In the genomic region with DNA sequence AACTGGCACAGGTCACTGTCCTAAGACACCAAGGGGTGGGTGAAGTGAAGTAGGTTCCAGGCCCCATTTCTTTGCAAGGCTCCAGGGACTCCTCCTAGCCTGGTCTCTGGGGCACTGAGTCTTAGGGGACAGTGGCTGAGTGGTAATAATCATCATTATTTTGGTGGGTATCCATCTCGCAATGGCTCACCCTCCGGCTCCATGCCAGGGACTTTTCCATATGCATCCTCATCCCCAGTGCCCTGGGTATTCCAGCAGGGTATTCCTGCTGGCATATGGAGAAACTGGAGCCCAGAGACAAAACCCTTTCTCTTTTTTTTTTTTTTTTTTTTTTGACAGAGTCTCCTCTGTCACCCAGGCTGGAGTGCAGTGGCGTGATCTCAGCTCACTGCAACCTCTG, we compare ENCODE assay signal across 21 cellular contexts. TPM values are rescaled to one million over a fixed set of nuclear protein-coding genes. Genes with fewer than 3 reads are reported as not detected.
DNase-seq lines count a peak whose midpoint lies in the region; ATAC-seq lines count a peak whose summit lies in the region.
"Had no signal": no experiment of that assay in that cellular context is flagged by ENCODE, and none has a peak within 500 bp of the region (broad histone marks: within the 10 kb centered on the region; RNA-seq: fewer than 3 reads in every experiment).

No MANE protein-coding gene starts in this region.

- CTCF ChIA-PET in activated CD8-positive, alpha-beta memory T cell treated with anti-CD3 and anti-CD28 coated beads, Interleukin-2, amount 10 ng/mL, durations not matched to agents 7 days and 5 days (lab: Charles Lee): interaction anchor here (1.3 to 23.1 kb wide), 6 partner anchors 11 to 413 kb away, joined by 3 to 1020 read pairs (median 6); partner anchors contain the start of genes CDC37, ICAM1 and TMED1

- H3K9me3 Mint-ChIP-seq in activated CD8-positive, alpha-beta memory T cell treated with anti-CD3 and anti-CD28 coated beads, Interleukin-2, amount 10 ng/mL, durations not matched to agents 7 days and 5 days (ENCODE audit: low read depth): no peaks in the 10 kb centered on the region
- no peaks in the 10 kb centered on the region for H3K9me3 Mint-ChIP-seq in stimulated activated effector memory CD8-positive, alpha-beta T cell treated with anti-CD3 and anti-CD28 coated beads, Interleukin-12 subunit alpha, Interleukin-12 subunit beta, amount 100 ng/mL, for 72 hours
- H3K9me3 Mint-ChIP-seq: WTC11 had no signal

- no peak for DNase-seq in activated CD8-positive, alpha-beta memory T cell treated with anti-CD3 and anti-CD28 coated beads, Interleukin-2, amount 10 ng/mL, durations not matched to agents 7 days and 5 days
- DNase-seq in activated CD8-positive, alpha-beta memory T cell treated with anti-CD3 and anti-CD28 coated beads, Interleukin-2, amount 50 U/mL, for 4 hours: no peak
- peak; percentile 4 for DNase-seq in D341Med (ENCODE audit: low spot score)
- peak; percentile 22 for DNase-seq in NCI-H446 treated with DMSO at 0.1 percent for 48 hours (lab: John Stamatoyannopoulos, UW)
- DNase-seq in stimulated activated effector memory CD8-positive, alpha-beta T cell treated with anti-CD3 and anti-CD28 coated beads, Interleukin-12 subunit alpha, Interleukin-12 subunit beta, amount 100 ng/mL, for 72 hours (ENCODE audit: low spot score in 2 of 2): no peak
- no peak for DNase-seq in KG1 (lab: John Stamatoyannopoulos, UW)
- DNase-seq: CD4-positive, CD25-positive, alpha-beta regulatory T cell; effector memory CD4-positive, alpha-beta T cell; EL; hippocampal formation; naive thymus-derived CD4-positive, alpha-beta T cell; NCI-H1417; NCI-H2029 treated with DMSO at 0.1 percent for 48 hours; NCI-H226; Peyer's patch; psoas muscle; SIG-M5; stimulated activated CD4-positive, alpha-beta T cell treated with anti-CD3 and anti-CD28 coated beads, Interleukin-4, amount 100 ng/mL, for 1 hour had no signal

- peak overlapping the region; percentile 62 for H3K27ac Mint-ChIP-seq in activated CD8-positive, alpha-beta memory T cell treated with anti-CD3 and anti-CD28 coated beads, Interleukin-2, amount 10 ng/mL, durations not matched to agents 7 days and 5 days
- H3K27ac Mint-ChIP-seq in stimulated activated effector memory CD8-positive, alpha-beta T cell treated with anti-CD3 and anti-CD28 coated beads, Interleukin-12 subunit alpha, Interleukin-12 subunit beta, amount 100 ng/mL, for 72 hours: no peak overlapping the region
- H3K27ac Mint-ChIP-seq: WTC11 had no signal

- H3K36me3 Mint-ChIP-seq in activated CD8-positive, alpha-beta memory T cell treated with anti-CD3 and anti-CD28 coated beads, Interleukin-2, amount 10 ng/mL, durations not matched to agents 7 days and 5 days: peaks cover 14% of the 10 kb centered on the region
- H3K36me3 Mint-ChIP-seq in stimulated activated effector memory CD8-positive, alpha-beta T cell treated with anti-CD3 and anti-CD28 coated beads, Interleukin-12 subunit alpha, Interleukin-12 subunit beta, amount 100 ng/mL, for 72 hours: peaks cover 45% of the 10 kb centered on the region
- H3K36me3 Mint-ChIP-seq: CD4-positive, CD25-positive, alpha-beta regulatory T cell; WTC11 had no signal

- no peak for ATAC-seq in activated CD8-positive, alpha-beta memory T cell treated with anti-CD3 and anti-CD28 coated beads, Interleukin-2, amount 10 ng/mL, durations not matched to agents 7 days and 5 days
- no peak for ATAC-seq in stimulated activated effector memory CD8-positive, alpha-beta T cell treated with anti-CD3 and anti-CD28 coated beads, Interleukin-12 subunit alpha, Interleukin-12 subunit beta, amount 100 ng/mL, for 72 hours
- ATAC-seq in GM18907 (IDR thresholded peaks at IDR 0.05; ENCODE audit: unreplicated experiment): no peak
- ATAC-seq: K562; naive thymus-derived CD4-positive, alpha-beta T cell; psoas muscle; WTC11 had no signal

- peaks cover 78% of the 10 kb centered on the region for H3K4me1 Mint-ChIP-seq in activated CD8-positive, alpha-beta memory T cell treated with anti-CD3 and anti-CD28 coated beads, Interleukin-2, amount 10 ng/mL, durations not matched to agents 7 days and 5 days
- peaks cover 84% of the 10 kb centered on the region for H3K4me1 Mint-ChIP-seq in stimulated activated effector memory CD8-positive, alpha-beta T cell treated with anti-CD3 and anti-CD28 coated beads, Interleukin-12 subunit alpha, Interleukin-12 subunit beta, amount 100 ng/mL, for 72 hours

- H3K4me3 Mint-ChIP-seq in activated CD8-positive, alpha-beta memory T cell treated with anti-CD3 and anti-CD28 coated beads, Interleukin-2, amount 10 ng/mL, durations not matched to agents 7 days and 5 days: peak overlapping the region; percentile 81
- H3K4me3 Mint-ChIP-seq in stimulated activated effector memory CD8-positive, alpha-beta T cell treated with anti-CD3 and anti-CD28 coated beads, Interleukin-12 subunit alpha, Interleukin-12 subunit beta, amount 100 ng/mL, for 72 hours: peak overlapping the region; percentile 81
- H3K4me3 Mint-ChIP-seq: WTC11 had no signal

- H3K27me3 Mint-ChIP-seq in activated CD8-positive, alpha-beta memory T cell treated with anti-CD3 and anti-CD28 coated beads, Interleukin-2, amount 10 ng/mL, durations not matched to agents 7 days and 5 days: peaks cover 4% of the 10 kb centered on the region

RNA-seq across cellular contexts. Expression of gene PDE4A, which starts 2.5 kb away (rescaled TPM):
- total RNA-seq in activated CD8-positive, alpha-beta memory T cell treated with anti-CD3 and anti-CD28 coated beads, Interleukin-2, amount 10 ng/mL, durations not matched to agents 7 days and 5 days: 100 to 1,000 TPM in 1 of 2 experiments, 10 to 100 TPM in 1; 74.9 to 103 TPM

RNA-seq across cellular contexts. Expression of gene CDC37, which starts 19.5 kb away (rescaled TPM):
- total RNA-seq in activated CD8-positive, alpha-beta memory T cell treated with anti-CD3 and anti-CD28 coated beads, Interleukin-2, amount 10 ng/mL, durations not matched to agents 7 days and 5 days: 100 to 1,000 TPM; 283 to 309 TPM

RNA-seq across cellular contexts. Expression of gene TYK2, which starts 42.5 kb away (rescaled TPM):
- 100 to 1,000 TPM; 277 to 296 TPM for total RNA-seq in activated CD8-positive, alpha-beta memory T cell treated with anti-CD3 and anti-CD28 coated beads, Interleukin-2, amount 10 ng/mL, durations not matched to agents 7 days and 5 days

Comparison
In these comparisons a context has a peak if more than half of its experiments do, and no peak if none do; other contexts are left out.
1. DNase-seq: peak in D341Med (single experiment) and NCI-H446 treated with DMSO at 0.1 percent for 48 hours (single experiment); none in activated CD8-positive, alpha-beta memory T cell treated with anti-CD3 and anti-CD28 coated beads, Interleukin-2, amount 10 ng/mL, durations not matched to agents 7 days and 5 days (single experiment), activated CD8-positive, alpha-beta memory T cell treated with anti-CD3 and anti-CD28 coated beads, Interleukin-2, amount 50 U/mL, for 4 hours (single experiment), stimulated activated effector memory CD8-positive, alpha-beta T cell treated with anti-CD3 and anti-CD28 coated beads, Interleukin-12 subunit alpha, Interleukin-12 subunit beta, amount 100 ng/mL, for 72 hours (0 of 2) and KG1 (single experiment).